Comparison of ENCODE assay signal across 14 cellular contexts in genomic region chr17:49146620-49147306, GRCh38. TPM values are rescaled to one million over a fixed set of nuclear protein-coding genes. Genes with fewer than 3 reads are reported as not detected.
DNase-seq lines count a peak whose midpoint lies in the region; ATAC-seq and TF ChIP-seq lines count a peak whose summit lies in the region.
"Had no signal": no experiment of that assay in that cellular context is flagged by ENCODE, and none has a peak within 500 bp of the region (broad histone marks: within the 10 kb centered on the region; RNA-seq: fewer than 3 reads in every experiment).

No MANE protein-coding gene starts in this region.

- H3K79me2 ChIP-seq in mesendoderm (ENCODE audit: control insufficient read depth, insufficient read depth, low read length) = no peaks in the 10 kb centered on the region

- no peaks in the 10 kb centered on the region for H3K79me1 ChIP-seq in mesendoderm (ENCODE audit: low read length)

- H3K4me1 ChIP-seq in mesendoderm (ENCODE audit: control insufficient read depth, low read depth, low read length) = no peaks in the 10 kb centered on the region

- ATAC-seq in activated CD4-positive, CD25-positive, alpha-beta regulatory T cell treated with anti-CD3 and anti-CD28 coated beads, Interleukin-2, amount 50 U/mL, for 24 hours = no peak
- ATAC-seq in HG03196 (IDR thresholded peaks at IDR 0.05; ENCODE audit: unreplicated experiment) = no peak
- ATAC-seq: esophagus mucosa, sciatic nerve had no signal

- no peak overlapping the region for H3K4me3 ChIP-seq in choroid plexus epithelial cell (ENCODE audit: low read depth, low read length)
- H3K4me3 ChIP-seq in mesendoderm (ENCODE audit: low read length) = no peak overlapping the region

- H3K4me2 ChIP-seq in mesendoderm (ENCODE audit: low read length) = no peak overlapping the region

- H3K9ac ChIP-seq in mesendoderm (ENCODE audit: low read length) = no peak overlapping the region

- H4K5ac ChIP-seq in mesendoderm (ENCODE audit: low read length) = no peak overlapping the region

- H4K8ac ChIP-seq in mesendoderm (ENCODE audit: low read depth, low read length) = no peak overlapping the region

- no peaks in the 10 kb centered on the region for H3K27me3 ChIP-seq in mesendoderm (ENCODE audit: insufficient read depth, low read length, poor library complexity)

- no peak overlapping the region for H3K23ac ChIP-seq in mesendoderm (ENCODE audit: low read length)

- WGBS in mesendoderm (ENCODE audit: extremely low coverage, insufficient coverage, low lambda C conversion rate) = no CpG with 5 or more reads among the region's 3 CpGs

- H3K4ac ChIP-seq in mesendoderm (ENCODE audit: low read depth, low read length) = no peak overlapping the region

- H3K27ac ChIP-seq in C4-2B = peak overlapping the region; percentile 37
- no peak overlapping the region for H3K27ac ChIP-seq in mesendoderm (ENCODE audit: low read depth, low read length)

- H2BK5ac ChIP-seq in mesendoderm (ENCODE audit: low read length) = no peak overlapping the region

- DNase-seq in NCI-H226 (peak; percentile 97), choroid plexus epithelial cell (ENCODE audit: low read depth) (peak; percentile 98), mesendoderm (peak; percentile 71), DMS114 treated with DMSO at 0.1 percent for 48 hours (lab: John Stamatoyannopoulos, UW; ENCODE audit: unreplicated experiment) (no peak), GOT3 (lab: John Stamatoyannopoulos, UW) (no peak)
- DNase-seq: activated CD8-positive, alpha-beta memory T cell treated with anti-CD3 and anti-CD28 coated beads for 24 hours; activated naive CD8-positive, alpha-beta T cell treated with anti-CD3 and anti-CD28 coated beads, Interleukin-2, amount 10 ng/mL, durations not matched to agents 7 days and 5 days; midbrain; NCI-H524 treated with DMSO at 0.1 percent for 48 hours had no signal

- H2AK5ac ChIP-seq in mesendoderm (ENCODE audit: low read length) = no peak overlapping the region

- H3K56ac ChIP-seq in mesendoderm (ENCODE audit: low read length) = no peak overlapping the region

- no peaks in the 10 kb centered on the region for H3K36me3 ChIP-seq in mesendoderm (ENCODE audit: control insufficient read depth, insufficient read depth, low read length)

- no peak overlapping the region for H2BK120ac ChIP-seq in mesendoderm (ENCODE audit: low read depth, low read length)

- no peak overlapping the region for H2BK15ac ChIP-seq in mesendoderm (replicated peaks; ENCODE audit: low read depth)

- TF ChIP-seq CTCF in C4-2B (conservative IDR thresholded peaks at IDR 0.05) (no peak), choroid plexus epithelial cell (conservative IDR thresholded peaks at IDR 0.05; ENCODE audit: low read depth, low read length) (no peak)

- H3K18ac ChIP-seq in mesendoderm (ENCODE audit: low read length) = no peak overlapping the region

RNA-seq across cellular contexts. Expression of gene B4GALNT2, which starts 14.2 kb away (rescaled TPM):
- polyA plus RNA-seq in mesendoderm (2013, experiment 1 of 2) = not detected
- not detected for polyA plus RNA-seq in mesendoderm (2013, experiment 2 of 2)

Comparison
In these comparisons a context has a peak if more than half of its experiments do, and no peak if none do; other contexts are left out.
1. DNase-seq: peak in NCI-H226 (single experiment), choroid plexus epithelial cell (single experiment) and mesendoderm (single experiment); none in DMS114 treated with DMSO at 0.1 percent for 48 hours (single experiment) and GOT3 (single experiment).